In genomic region chr1:53619811-53620619, GRCh38 we compare ENCODE assay signal across 12 cellular contexts.
A peak's percentile ranks its signal among the peaks of the same experiment; 100 is the strongest.
DNase-seq lines count a peak whose midpoint lies in the region; ATAC-seq and TF ChIP-seq lines count a peak whose summit lies in the region.
"Had no signal": no experiment of that assay in that cellular context is flagged by ENCODE, and none has a peak within 500 bp of the region (broad histone marks: within the 10 kb centered on the region; RNA-seq: fewer than 3 reads in every experiment).

No MANE protein-coding gene starts in this region.

- H3K9me3 ChIP-seq in right lobe of liver = no peaks in the 10 kb centered on the region
- H3K9me3 ChIP-seq: SJSA1 had no signal

- no peaks in the 10 kb centered on the region for H3K9me3 Mint-ChIP-seq in activated naive CD4-positive, alpha-beta T cell treated with anti-CD3 and anti-CD28 coated beads, Interleukin-2, amount 10 ng/mL, durations not matched to agents 7 days and 5 days
- H3K9me3 Mint-ChIP-seq in brain = peaks cover 0 to 6% (median 3%) of the 10 kb centered on the region in 5 experiments
- no peaks in the 10 kb centered on the region for H3K9me3 Mint-ChIP-seq in T-helper 2 cell treated with Interferon-gamma antibody and Interleukin-4, amounts not matched to agents 5 μg/mL and 100 μg/mL, for 36 hours

- TF ChIP-seq POLR2A in right lobe of liver (IDR thresholded peaks at IDR 0.05) = no peak

- H3K4me1 ChIP-seq in right lobe of liver = no peaks in the 10 kb centered on the region
- H3K4me1 ChIP-seq: SJSA1 had no signal

- no peaks in the 10 kb centered on the region for H3K36me3 Mint-ChIP-seq in activated naive CD4-positive, alpha-beta T cell treated with anti-CD3 and anti-CD28 coated beads, Interleukin-2, amount 10 ng/mL, durations not matched to agents 7 days and 5 days
- H3K36me3 Mint-ChIP-seq in brain = no peaks in the 10 kb centered on the region
- H3K36me3 Mint-ChIP-seq in T-helper 2 cell treated with Interferon-gamma antibody and Interleukin-4, amounts not matched to agents 5 μg/mL and 100 μg/mL, for 36 hours (ENCODE audit: low read depth) = no peaks in the 10 kb centered on the region

- H3K27me3 ChIP-seq in right lobe of liver = no peaks in the 10 kb centered on the region
- H3K27me3 ChIP-seq: SJSA1 had no signal

- CTCF ChIA-PET in activated naive CD4-positive, alpha-beta T cell treated with anti-CD3 and anti-CD28 coated beads, Interleukin-2, amount 10 ng/mL, durations not matched to agents 7 days and 5 days (lab: Charles Lee) = no interaction called here

- peaks cover 13% of the 10 kb centered on the region for H3K27me3 Mint-ChIP-seq in activated naive CD4-positive, alpha-beta T cell treated with anti-CD3 and anti-CD28 coated beads, Interleukin-2, amount 10 ng/mL, durations not matched to agents 7 days and 5 days
- H3K27me3 Mint-ChIP-seq in brain = peaks cover 8% of the 10 kb centered on the region
- peaks cover 7% of the 10 kb centered on the region for H3K27me3 Mint-ChIP-seq in T-helper 2 cell treated with Interferon-gamma antibody and Interleukin-4, amounts not matched to agents 5 μg/mL and 100 μg/mL, for 36 hours (ENCODE audit: low read depth)

- WGBS in right lobe of liver (ENCODE audit: insufficient coverage, low coverage, low lambda C conversion rate, missing lambda C conversion rate) = 46% methylated on average over 10 of the region's 18 CpGs

- no peaks in the 10 kb centered on the region for H3K36me3 ChIP-seq in right lobe of liver
- H3K36me3 ChIP-seq: SJSA1 had no signal

- no peaks in the 10 kb centered on the region for H3K4me1 Mint-ChIP-seq in activated naive CD4-positive, alpha-beta T cell treated with anti-CD3 and anti-CD28 coated beads, Interleukin-2, amount 10 ng/mL, durations not matched to agents 7 days and 5 days
- H3K4me1 Mint-ChIP-seq in brain = peaks cover 10% of the 10 kb centered on the region
- no peaks in the 10 kb centered on the region for H3K4me1 Mint-ChIP-seq in T-helper 2 cell treated with Interferon-gamma antibody and Interleukin-4, amounts not matched to agents 5 μg/mL and 100 μg/mL, for 36 hours (ENCODE audit: low read depth)
- H3K4me1 Mint-ChIP-seq: B cell had no signal

- no peak overlapping the region for H3K27ac ChIP-seq in right lobe of liver
- H3K27ac ChIP-seq: SJSA1 had no signal

- intact Hi-C loops in right lobe of liver (cut with DNase I) = no loop called here

- TF ChIP-seq CTCF in brain (conservative IDR thresholded peaks at IDR 0.05) = no peak
- no peak for TF ChIP-seq CTCF in right lobe of liver (IDR thresholded peaks at IDR 0.05)

- H3K4me3 ChIP-seq in right lobe of liver = no peak overlapping the region
- H3K4me3 ChIP-seq: SJSA1 had no signal

- no peak overlapping the region for H3K27ac Mint-ChIP-seq in activated naive CD4-positive, alpha-beta T cell treated with anti-CD3 and anti-CD28 coated beads, Interleukin-2, amount 10 ng/mL, durations not matched to agents 7 days and 5 days
- H3K27ac Mint-ChIP-seq in brain = peak overlapping the region in 4 of 5 experiments; percentile 53 to 72 (median 59)
- no peak overlapping the region for H3K27ac Mint-ChIP-seq in T-helper 2 cell treated with Interferon-gamma antibody and Interleukin-4, amounts not matched to agents 5 μg/mL and 100 μg/mL, for 36 hours
- H3K27ac Mint-ChIP-seq: B cell had no signal

- H3K4me3 Mint-ChIP-seq in activated naive CD4-positive, alpha-beta T cell treated with anti-CD3 and anti-CD28 coated beads, Interleukin-2, amount 10 ng/mL, durations not matched to agents 7 days and 5 days = no peak overlapping the region
- no peak overlapping the region for H3K4me3 Mint-ChIP-seq in brain
- H3K4me3 Mint-ChIP-seq in T-helper 2 cell treated with Interferon-gamma antibody and Interleukin-4, amounts not matched to agents 5 μg/mL and 100 μg/mL, for 36 hours = no peak overlapping the region
- H3K4me3 Mint-ChIP-seq: B cell had no signal

- ATAC-seq in right lobe of liver (peak in 2 of 4 donors; percentile 57 to 58), HG03439 (IDR thresholded peaks at IDR 0.05; ENCODE audit: unreplicated experiment) (no peak)

- DNase-seq in activated naive CD4-positive, alpha-beta T cell treated with anti-CD3 and anti-CD28 coated beads, Interleukin-2, amount 10 ng/mL, durations not matched to agents 7 days and 5 days = peak; percentile 5
- no peak for DNase-seq in activated naive CD4-positive, alpha-beta T cell treated with Interleukin-2 at 50 U/mL for 16 hours
- DNase-seq in right lobe of liver (peak in 2 of 3 donors; percentile 36 to 49), NCI-H2107 treated with DMSO at 0.1 percent for 48 hours (lab: John Stamatoyannopoulos, UW; ENCODE audit: unreplicated experiment) (no peak)
- DNase-seq in NK-92 treated with Interleukin-12 subunit alpha and Interleukin-12 subunit beta, amount 100 ng/mL, for 24 hours (lab: John Stamatoyannopoulos, UW) = no peak
- no peak for DNase-seq in T-helper 2 cell treated with Interferon-gamma antibody and Interleukin-4, amounts not matched to agents 5 μg/mL and 100 μg/mL, for 36 hours (ENCODE audit: low spot score)
- DNase-seq: activated CD4-positive, alpha-beta T cell treated with anti-CD3 and anti-CD28 coated beads, Interleukin-2, amount 50 U/mL, for 4 hours; NCI-H2171 treated with DMSO at 0.1 percent for 48 hours had no signal

Comparison
In these comparisons a context has a peak if more than half of its experiments do, and no peak if none do; other contexts are left out.
1. DNase-seq: peak in activated naive CD4-positive, alpha-beta T cell treated with anti-CD3 and anti-CD28 coated beads, Interleukin-2, amount 10 ng/mL, durations not matched to agents 7 days and 5 days (single experiment) and right lobe of liver (2 of 3); none in activated naive CD4-positive, alpha-beta T cell treated with Interleukin-2 at 50 U/mL for 16 hours (single experiment), NCI-H2107 treated with DMSO at 0.1 percent for 48 hours (single experiment), NK-92 treated with Interleukin-12 subunit alpha and Interleukin-12 subunit beta, amount 100 ng/mL, for 24 hours (single experiment) and T-helper 2 cell treated with Interferon-gamma antibody and Interleukin-4, amounts not matched to agents 5 μg/mL and 100 μg/mL, for 36 hours (single experiment).
2. H3K27ac Mint-ChIP-seq: peak in brain (4 of 5); none in activated naive CD4-positive, alpha-beta T cell treated with anti-CD3 and anti-CD28 coated beads, Interleukin-2, amount 10 ng/mL, durations not matched to agents 7 days and 5 days (single experiment) and T-helper 2 cell treated with Interferon-gamma antibody and Interleukin-4, amounts not matched to agents 5 μg/mL and 100 μg/mL, for 36 hours (single experiment).